ENCODE assay signal across 24 cellular contexts in genomic region chr7:9071160-9071762, GRCh38.
"Had no signal": no experiment of that assay in that cellular context is flagged by ENCODE, and none has a peak within 500 bp of the region (broad histone marks: within the 10 kb centered on the region; RNA-seq: fewer than 3 reads in every experiment).

No MANE protein-coding gene starts in this region.

- H3K4me1 ChIP-seq: colonic mucosa, esophagus muscularis mucosa, esophagus squamous epithelium, foreskin keratinocyte, gastrocnemius medialis, gastroesophageal sphincter, heart left ventricle, heart right ventricle had no signal

- H3K27ac ChIP-seq: colonic mucosa, coronary artery, dorsolateral prefrontal cortex, epithelial cell of prostate, esophagus muscularis mucosa, esophagus squamous epithelium, foreskin keratinocyte, gastrocnemius medialis, gastroesophageal sphincter, heart left ventricle, heart right ventricle, hepatocyte had no signal

- H3K36me3 ChIP-seq: colonic mucosa, esophagus muscularis mucosa, esophagus squamous epithelium, gastrocnemius medialis, gastroesophageal sphincter, heart left ventricle, heart right ventricle had no signal

- H3K4me2 ChIP-seq: hepatocyte had no signal

- ATAC-seq: effector memory CD8-positive, alpha-beta T cell; esophagus mucosa; foreskin keratinocyte; gastrocnemius medialis; gastroesophageal sphincter; heart left ventricle; heart right ventricle had no signal

- H3K4me3 ChIP-seq: colonic mucosa, coronary artery, dorsolateral prefrontal cortex, esophagus muscularis mucosa, esophagus squamous epithelium, gastrocnemius medialis, gastroesophageal sphincter, heart left ventricle, heart right ventricle, hepatocyte had no signal

- DNase-seq: colonic mucosa; cortex of kidney; dermis blood vessel endothelial cell; dorsolateral prefrontal cortex; effector CD4-positive, alpha-beta T cell; effector CD8-positive, alpha-beta T cell; effector memory CD4-positive, alpha-beta T cell; effector memory CD8-positive, alpha-beta T cell; endodermal cell; erythroblast; esophagus squamous epithelium; foreskin fibroblast; foreskin keratinocyte; foreskin melanocyte; gastrocnemius medialis; glutamatergic neuron; heart left ventricle; heart right ventricle had no signal

- H3K79me2 ChIP-seq: hepatocyte had no signal

- H2AFZ ChIP-seq: hepatocyte had no signal

- H3K9me3 ChIP-seq: colonic mucosa, esophagus muscularis mucosa, esophagus squamous epithelium, gastrocnemius medialis had no signal

- H3K27me3 ChIP-seq: colonic mucosa, dorsolateral prefrontal cortex, esophagus muscularis mucosa, esophagus squamous epithelium, foreskin keratinocyte, gastrocnemius medialis, gastroesophageal sphincter, heart left ventricle, heart right ventricle, hepatocyte had no signal
